In the genomic region with DNA sequence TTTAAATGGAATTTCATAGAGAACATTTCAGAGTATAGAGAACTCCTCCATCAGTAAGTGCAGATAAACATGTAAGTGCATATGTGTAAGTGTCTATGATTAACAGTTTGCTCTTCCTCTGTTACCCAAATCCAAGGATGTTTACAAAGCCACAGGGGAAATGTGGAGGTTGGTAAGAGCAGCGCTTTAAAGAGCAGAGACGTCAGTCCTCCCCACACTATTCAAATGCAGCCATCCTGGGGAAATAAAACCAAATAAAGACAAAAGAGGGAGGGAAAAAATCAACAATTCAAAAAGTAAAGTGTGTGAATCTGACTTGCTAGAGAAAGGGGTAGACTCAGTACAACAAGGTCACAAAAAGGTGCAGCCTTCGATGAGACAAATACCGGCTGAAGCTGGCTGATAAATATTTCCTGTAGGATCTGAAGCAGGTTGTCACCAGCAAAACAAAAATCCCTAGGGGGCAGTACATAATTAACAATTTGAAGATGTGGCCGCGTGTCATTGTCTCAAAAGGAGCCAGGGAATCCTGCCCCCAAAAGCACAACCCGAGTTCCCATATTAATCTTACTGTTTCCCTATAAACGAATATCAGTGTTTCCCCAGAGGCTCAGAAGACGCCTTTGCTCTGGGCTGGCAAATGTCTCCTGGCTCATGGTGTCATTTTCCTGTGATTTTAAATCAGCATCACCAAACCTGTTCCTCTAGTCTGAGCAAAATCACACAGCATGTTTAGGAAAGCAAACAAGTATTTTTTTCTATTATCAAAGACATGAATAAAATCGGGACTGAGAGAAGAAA, we compare ENCODE assay signal across 8 cellular contexts.
DNase-seq lines count a peak whose midpoint lies in the region; ATAC-seq and TF ChIP-seq lines count a peak whose summit lies in the region.

No MANE protein-coding gene starts in this region.

- peak overlapping the region; percentile 38 for H3K4me3 ChIP-seq in HUES48 (ENCODE audit: low read depth, low read length)
- H3K4me3 ChIP-seq in PC-9, result peak overlapping the region; percentile 22; the same call in 1 of the 2 replicates
- H3K4me3 ChIP-seq in fibroblast of villous mesenchyme (ENCODE audit: low read depth, low read length), result no peak overlapping the region

- H3K9me3 Mint-ChIP-seq in stimulated activated memory B cell treated with anti-CD40 and anti-IgM and Interleukin-4, amounts not matched to agents 10 μg/mL and 1 μg/mL and 100 μg/mL, for 72 hours, result peaks cover 3% of the 10 kb centered on the region

- peaks cover 23% of the 10 kb centered on the region for H3K27me3 Mint-ChIP-seq in stimulated activated memory B cell treated with anti-CD40 and anti-IgM and Interleukin-4, amounts not matched to agents 10 μg/mL and 1 μg/mL and 100 μg/mL, for 72 hours

- POLR2A ChIA-PET in PC-9 (lab: Charles Lee; ENCODE audit: unreplicated experiment), result no interaction called here

- H3K4me1 Mint-ChIP-seq in stimulated activated memory B cell treated with anti-CD40 and anti-IgM and Interleukin-4, amounts not matched to agents 10 μg/mL and 1 μg/mL and 100 μg/mL, for 72 hours, result peaks cover 17% of the 10 kb centered on the region

- H3K4me1 ChIP-seq in HUES48 (ENCODE audit: control insufficient read depth, insufficient read depth, low read length) (peaks cover 25% of the 10 kb centered on the region), PC-9 (replicated peaks; ENCODE audit: insufficient read depth) (peaks cover 30% of the 10 kb centered on the region)

- H4K20me1 ChIP-seq in PC-9 (ENCODE audit: insufficient read depth), result no peaks in the 10 kb centered on the region

- H3K27me3 ChIP-seq in HUES48 (ENCODE audit: control insufficient read depth, insufficient read depth, low read length) (no peaks in the 10 kb centered on the region), PC-9 (ENCODE audit: insufficient read depth, low read depth) (peaks cover 5% of the 10 kb centered on the region; the same call in 1 of the 2 replicates)

- H3F3A ChIP-seq in PC-9 (ENCODE audit: insufficient read depth, low read depth), result peaks cover 20% of the 10 kb centered on the region

- peak overlapping the region; percentile 69 for H3K4me2 ChIP-seq in PC-9

- no peaks in the 10 kb centered on the region for H3K36me3 ChIP-seq in HUES48 (ENCODE audit: control insufficient read depth, insufficient read depth, low read length)
- no peaks in the 10 kb centered on the region for H3K36me3 ChIP-seq in PC-9 (ENCODE audit: low read depth)

- H3K27ac ChIP-seq in C4-2B (peak overlapping the region; percentile 76; the same call in 1 of the 2 replicates), HUES48 (ENCODE audit: low read depth, low read length) (peak overlapping the region; percentile 19), PC-9 (peak overlapping the region; percentile 58)

- peak; percentile 59 to 87 for DNase-seq in PC-9
- peak; percentile 35 for DNase-seq in fibroblast of villous mesenchyme (ENCODE audit: low read depth)
- no peak for DNase-seq in occipital lobe (lab: John Stamatoyannopoulos, UW)

- intact Hi-C loops in PC-9 (cut with micrococcal nuclease; ENCODE audit: unreplicated experiment), result loop anchor here (1.0 to 10.0 kb wide), 8 partner anchors 81 to 770 kb away; no protein-coding TSS in a partner anchor

- BruUV-seq in PC-9 (replicated peaks; lab: Mats Ljungman, UMichigan), result no TSS peak

- H3K9me2 ChIP-seq in PC-9 (ENCODE audit: insufficient read depth), result no peaks in the 10 kb centered on the region

- TF ChIP-seq CTCF in C4-2B (conservative IDR thresholded peaks at IDR 0.05) (peak; percentile 65), PC-9 (conservative IDR thresholded peaks at IDR 0.05) (peak; percentile 75), fibroblast of villous mesenchyme (IDR thresholded peaks at IDR 0.05; ENCODE audit: insufficient read depth, low read depth, low read length) (peak; percentile 48)

- peak overlapping the region; percentile 22 for H2AFZ ChIP-seq in PC-9

- H3K36me3 Mint-ChIP-seq in stimulated activated memory B cell treated with anti-CD40 and anti-IgM and Interleukin-4, amounts not matched to agents 10 μg/mL and 1 μg/mL and 100 μg/mL, for 72 hours, result no peaks in the 10 kb centered on the region

- no peaks in the 10 kb centered on the region for H3K79me2 ChIP-seq in PC-9 (ENCODE audit: low read depth)

- peak overlapping the region; percentile 39; the same call in 1 of the 2 replicates for H3K9ac ChIP-seq in HUES48 (ENCODE audit: low read depth, low read length)

- peak overlapping the region; percentile 5 for H3K4me3 Mint-ChIP-seq in stimulated activated memory B cell treated with anti-CD40 and anti-IgM and Interleukin-4, amounts not matched to agents 10 μg/mL and 1 μg/mL and 100 μg/mL, for 72 hours

- ATAC-seq in stimulated activated memory B cell treated with anti-CD40 and anti-IgM and Interleukin-4, amounts not matched to agents 10 μg/mL and 1 μg/mL and 100 μg/mL, for 72 hours, result no peak
- ATAC-seq in GM21528 (IDR thresholded peaks at IDR 0.05; ENCODE audit: low FRiP score, unreplicated experiment) (no peak), HG02571 (IDR thresholded peaks at IDR 0.05; ENCODE audit: unreplicated experiment) (no peak)

- no peak overlapping the region for H3K27ac Mint-ChIP-seq in stimulated activated memory B cell treated with anti-CD40 and anti-IgM and Interleukin-4, amounts not matched to agents 10 μg/mL and 1 μg/mL and 100 μg/mL, for 72 hours

- H3K9me3 ChIP-seq in HUES48 (ENCODE audit: control insufficient read depth, insufficient read depth, low read length), result no peaks in the 10 kb centered on the region
- no peaks in the 10 kb centered on the region for H3K9me3 ChIP-seq in PC-9 (ENCODE audit: insufficient read depth, low read depth)

- CTCF ChIA-PET in PC-9 (lab: Charles Lee), result interaction anchor here (1.0 kb wide), 1 partner anchor 770 kb away, joined by 11 read pairs; no protein-coding TSS in a partner anchor

Comparison
In these comparisons a context has a peak if more than half of its experiments do, and no peak if none do; other contexts are left out.
1. H3K27ac ChIP-seq: peak in every context shown above with its lines; median percentile 76 in C4-2B; 58 in PC-9; 19 in HUES48.